1 cellular context compared by ENCODE assay signal in genomic region chr16:24085665-24086064, GRCh38.
TF ChIP-seq lines count a peak whose summit lies in the region.

No MANE protein-coding gene starts in this region.

TF ChIP-seq in GM23338, 12 proteins besides CTCF, POLR2A, EP300 and RAD21 (continued from another document):
- TF ChIP-seq ZNF462 (CRISPR knock-in tag; IDR thresholded peaks at IDR 0.05) (no peak), ZNF331 (CRISPR knock-in tag; IDR thresholded peaks at IDR 0.05; ENCODE audit: low read depth) (no peak), CREB1 (CRISPR knock-in tag; IDR thresholded peaks at IDR 0.05; ENCODE audit: low read depth) (no peak)
- TF ChIP-seq, protein P1, sequence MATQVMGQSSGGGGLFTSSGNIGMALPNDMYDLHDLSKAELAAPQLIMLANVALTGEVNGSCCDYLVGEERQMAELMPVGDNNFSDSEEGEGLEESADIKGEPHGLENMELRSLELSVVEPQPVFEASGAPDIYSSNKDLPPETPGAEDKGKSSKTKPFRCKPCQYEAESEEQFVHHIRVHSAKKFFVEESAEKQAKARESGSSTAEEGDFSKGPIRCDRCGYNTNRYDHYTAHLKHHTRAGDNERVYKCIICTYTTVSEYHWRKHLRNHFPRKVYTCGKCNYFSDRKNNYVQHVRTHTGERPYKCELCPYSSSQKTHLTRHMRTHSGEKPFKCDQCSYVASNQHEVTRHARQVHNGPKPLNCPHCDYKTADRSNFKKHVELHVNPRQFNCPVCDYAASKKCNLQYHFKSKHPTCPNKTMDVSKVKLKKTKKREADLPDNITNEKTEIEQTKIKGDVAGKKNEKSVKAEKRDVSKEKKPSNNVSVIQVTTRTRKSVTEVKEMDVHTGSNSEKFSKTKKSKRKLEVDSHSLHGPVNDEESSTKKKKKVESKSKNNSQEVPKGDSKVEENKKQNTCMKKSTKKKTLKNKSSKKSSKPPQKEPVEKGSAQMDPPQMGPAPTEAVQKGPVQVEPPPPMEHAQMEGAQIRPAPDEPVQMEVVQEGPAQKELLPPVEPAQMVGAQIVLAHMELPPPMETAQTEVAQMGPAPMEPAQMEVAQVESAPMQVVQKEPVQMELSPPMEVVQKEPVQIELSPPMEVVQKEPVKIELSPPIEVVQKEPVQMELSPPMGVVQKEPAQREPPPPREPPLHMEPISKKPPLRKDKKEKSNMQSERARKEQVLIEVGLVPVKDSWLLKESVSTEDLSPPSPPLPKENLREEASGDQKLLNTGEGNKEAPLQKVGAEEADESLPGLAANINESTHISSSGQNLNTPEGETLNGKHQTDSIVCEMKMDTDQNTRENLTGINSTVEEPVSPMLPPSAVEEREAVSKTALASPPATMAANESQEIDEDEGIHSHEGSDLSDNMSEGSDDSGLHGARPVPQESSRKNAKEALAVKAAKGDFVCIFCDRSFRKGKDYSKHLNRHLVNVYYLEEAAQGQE (IDR thresholded peaks at IDR 0.05; ENCODE audit: unreplicated experiment), result no peak
- TF ChIP-seq, protein P2, sequence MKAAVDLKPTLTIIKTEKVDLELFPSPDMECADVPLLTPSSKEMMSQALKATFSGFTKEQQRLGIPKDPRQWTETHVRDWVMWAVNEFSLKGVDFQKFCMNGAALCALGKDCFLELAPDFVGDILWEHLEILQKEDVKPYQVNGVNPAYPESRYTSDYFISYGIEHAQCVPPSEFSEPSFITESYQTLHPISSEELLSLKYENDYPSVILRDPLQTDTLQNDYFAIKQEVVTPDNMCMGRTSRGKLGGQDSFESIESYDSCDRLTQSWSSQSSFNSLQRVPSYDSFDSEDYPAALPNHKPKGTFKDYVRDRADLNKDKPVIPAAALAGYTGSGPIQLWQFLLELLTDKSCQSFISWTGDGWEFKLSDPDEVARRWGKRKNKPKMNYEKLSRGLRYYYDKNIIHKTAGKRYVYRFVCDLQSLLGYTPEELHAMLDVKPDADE (IDR thresholded peaks at IDR 0.05), result no peak
